11 cellular contexts compared by ENCODE assay signal in the genomic region with DNA sequence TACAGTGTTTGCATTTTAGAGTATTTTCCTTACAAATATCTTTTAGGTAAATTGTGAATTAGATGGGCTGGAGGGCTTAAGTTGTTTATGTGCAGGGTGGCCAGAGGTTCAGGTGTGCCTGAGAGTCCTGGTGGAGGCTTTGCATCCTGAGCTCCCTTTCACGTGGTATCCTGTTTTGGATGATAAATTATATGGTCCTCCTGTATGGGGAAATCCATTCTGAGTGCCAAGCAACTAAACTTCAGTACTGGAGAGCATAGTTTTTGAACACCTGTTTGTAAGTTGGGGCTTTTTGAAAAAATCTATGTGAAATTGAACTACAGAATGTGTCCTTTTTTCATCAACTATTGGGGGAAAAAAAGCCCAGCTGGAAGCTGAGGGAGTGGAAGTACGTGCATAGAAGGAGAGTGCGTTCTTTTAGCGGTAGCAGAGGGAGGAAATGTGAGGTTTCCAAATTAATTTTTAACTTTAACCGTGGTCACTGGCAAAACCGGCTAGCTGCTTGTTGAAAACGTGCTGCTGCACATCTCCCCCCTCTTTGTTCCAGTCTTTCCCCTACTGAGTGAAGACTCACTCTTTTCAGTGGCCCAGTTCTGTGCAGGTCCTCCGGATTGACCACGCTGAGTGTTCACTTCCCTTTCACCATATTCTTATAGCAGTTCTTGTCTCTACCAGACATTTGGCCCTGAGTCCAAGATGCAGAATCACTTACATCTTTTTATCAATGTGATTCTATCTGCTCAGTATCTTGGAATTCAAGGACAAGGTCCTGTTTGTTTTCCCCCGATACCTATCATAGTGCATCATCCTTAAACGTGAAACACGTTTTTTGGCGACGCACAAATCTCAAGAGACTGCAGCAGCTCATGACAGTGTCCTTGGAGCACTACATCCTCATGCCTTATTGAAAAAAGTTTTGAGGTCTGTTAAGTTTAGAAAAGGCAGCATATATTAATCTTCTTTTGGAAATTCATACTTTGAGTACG. TPM values are rescaled to one million over a fixed set of nuclear protein-coding genes. Genes with fewer than 3 reads are reported as not detected.
A peak's percentile ranks its signal among the peaks of the same experiment; 100 is the strongest.
DNase-seq lines count a peak whose midpoint lies in the region; ATAC-seq, FAIRE-seq and TF ChIP-seq lines count a peak whose summit lies in the region.
"Had no signal": no experiment of that assay in that cellular context is flagged by ENCODE, and none has a peak within 500 bp of the region (broad histone marks: within the 10 kb centered on the region; RNA-seq: fewer than 3 reads in every experiment).

No MANE protein-coding gene starts in this region.

- peak overlapping the region; percentile 18 for H3K4me3 Mint-ChIP-seq in activated CD4-positive, alpha-beta T cell treated with anti-CD3 and anti-CD28 coated beads, Interleukin-2, amount 10 ng/mL, durations not matched to agents 24 days and 14 days
- H3K4me3 Mint-ChIP-seq in astrocyte (ENCODE audit: unreplicated experiment), result peak overlapping the region; percentile 21
- H3K4me3 Mint-ChIP-seq in stimulated activated naive B cell treated with anti-CD40 and anti-IgM and Interleukin-4, amounts not matched to agents 10 μg/mL and 1 μg/mL and 100 μg/mL, for 72 hours, result no peak overlapping the region

- H3K4me1 Mint-ChIP-seq in activated CD4-positive, alpha-beta T cell treated with anti-CD3 and anti-CD28 coated beads, Interleukin-2, amount 10 ng/mL, durations not matched to agents 24 days and 14 days, result peaks cover 42% of the 10 kb centered on the region
- peaks cover 12% of the 10 kb centered on the region for H3K4me1 Mint-ChIP-seq in astrocyte (ENCODE audit: low read depth, unreplicated experiment)
- peaks cover 11 to 20% of the 10 kb centered on the region in 2 donors for H3K4me1 Mint-ChIP-seq in stimulated activated naive B cell treated with anti-CD40 and anti-IgM and Interleukin-4, amounts not matched to agents 10 μg/mL and 1 μg/mL and 100 μg/mL, for 72 hours

- peak; percentile 57 for ATAC-seq in HG02970 (IDR thresholded peaks at IDR 0.05; ENCODE audit: low FRiP score, unreplicated experiment)
- peak; percentile 66 to 72 for ATAC-seq in stimulated activated naive B cell treated with anti-CD40 and anti-IgM and Interleukin-4, amounts not matched to agents 10 μg/mL and 1 μg/mL and 100 μg/mL, for 72 hours (replicated peaks)

- H3K4me3 ChIP-seq in astrocyte (ENCODE audit: insufficient read depth, low read depth, low read length) (no peak overlapping the region), MG63 (no peak overlapping the region)
- H3K4me3 ChIP-seq: prostate gland, SK-N-MC had no signal

- peaks cover 72% of the 10 kb centered on the region for H3K36me3 Mint-ChIP-seq in activated CD4-positive, alpha-beta T cell treated with anti-CD3 and anti-CD28 coated beads, Interleukin-2, amount 10 ng/mL, durations not matched to agents 24 days and 14 days (ENCODE audit: low read depth)
- H3K36me3 Mint-ChIP-seq in astrocyte (ENCODE audit: low read depth, unreplicated experiment), result peaks cover 14% of the 10 kb centered on the region
- H3K36me3 Mint-ChIP-seq in stimulated activated naive B cell treated with anti-CD40 and anti-IgM and Interleukin-4, amounts not matched to agents 10 μg/mL and 1 μg/mL and 100 μg/mL, for 72 hours, result peaks cover 30 to 43% of the 10 kb centered on the region in 2 donors

- no peak overlapping the region for H3K4me2 ChIP-seq in astrocyte (ENCODE audit: low read length)

- no peak for TF ChIP-seq CTCF in astrocyte (IDR thresholded peaks at IDR 0.05; ENCODE audit: insufficient read depth, low read depth, low read length)

- peaks cover 3% of the 10 kb centered on the region for H3K79me2 ChIP-seq in astrocyte (ENCODE audit: insufficient read depth, low read length)

- no peak overlapping the region for H2AFZ ChIP-seq in astrocyte (ENCODE audit: low read depth, low read length)

- H3K9me3 ChIP-seq in astrocyte (ENCODE audit: insufficient read depth, low read depth, low read length) (no peaks in the 10 kb centered on the region), MG63 (no peaks in the 10 kb centered on the region)
- H3K9me3 ChIP-seq: prostate gland had no signal

- no peaks in the 10 kb centered on the region for H4K20me1 ChIP-seq in astrocyte (ENCODE audit: insufficient read depth, low read length)

- peak overlapping the region; percentile 67 for H3K27ac Mint-ChIP-seq in activated CD4-positive, alpha-beta T cell treated with anti-CD3 and anti-CD28 coated beads, Interleukin-2, amount 10 ng/mL, durations not matched to agents 24 days and 14 days
- no peak overlapping the region for H3K27ac Mint-ChIP-seq in astrocyte (ENCODE audit: unreplicated experiment)
- H3K27ac Mint-ChIP-seq in stimulated activated naive B cell treated with anti-CD40 and anti-IgM and Interleukin-4, amounts not matched to agents 10 μg/mL and 1 μg/mL and 100 μg/mL, for 72 hours, result peak overlapping the region; percentile 44

- H3K27me3 ChIP-seq in astrocyte (ENCODE audit: insufficient read depth, low read length) (no peaks in the 10 kb centered on the region), MG63 (no peaks in the 10 kb centered on the region)

- no peaks in the 10 kb centered on the region for H3K9me3 Mint-ChIP-seq in activated CD4-positive, alpha-beta T cell treated with anti-CD3 and anti-CD28 coated beads, Interleukin-2, amount 10 ng/mL, durations not matched to agents 24 days and 14 days
- H3K9me3 Mint-ChIP-seq in astrocyte (ENCODE audit: unreplicated experiment), result no peaks in the 10 kb centered on the region
- no peaks in the 10 kb centered on the region for H3K9me3 Mint-ChIP-seq in stimulated activated naive B cell treated with anti-CD40 and anti-IgM and Interleukin-4, amounts not matched to agents 10 μg/mL and 1 μg/mL and 100 μg/mL, for 72 hours

- intact Hi-C loops in activated CD4-positive, alpha-beta T cell treated with anti-CD3 and anti-CD28 coated beads, Interleukin-2, amount 10 ng/mL, durations not matched to agents 24 days and 14 days (cut with micrococcal nuclease), result no loop called here

- FAIRE-seq in astrocyte (lab: Jason Lieb, UNC), result no peak

- no peaks in the 10 kb centered on the region for H3K27me3 Mint-ChIP-seq in activated CD4-positive, alpha-beta T cell treated with anti-CD3 and anti-CD28 coated beads, Interleukin-2, amount 10 ng/mL, durations not matched to agents 24 days and 14 days
- H3K27me3 Mint-ChIP-seq in astrocyte (ENCODE audit: low read depth, unreplicated experiment), result no peaks in the 10 kb centered on the region
- no peaks in the 10 kb centered on the region for H3K27me3 Mint-ChIP-seq in stimulated activated naive B cell treated with anti-CD40 and anti-IgM and Interleukin-4, amounts not matched to agents 10 μg/mL and 1 μg/mL and 100 μg/mL, for 72 hours

- H3K27ac ChIP-seq in astrocyte (ENCODE audit: low read depth, low read length), result no peak overlapping the region
- H3K27ac ChIP-seq: prostate gland, SK-N-MC had no signal

- H3K4me1 ChIP-seq in astrocyte (ENCODE audit: insufficient read depth, low read length), result no peaks in the 10 kb centered on the region
- H3K4me1 ChIP-seq: prostate gland had no signal

- no peak for DNase-seq in activated CD4-positive, alpha-beta T cell treated with anti-CD3 and anti-CD28 coated beads, Interleukin-2, amount 10 ng/mL, durations not matched to agents 24 days and 14 days
- DNase-seq in activated CD4-positive, alpha-beta T cell treated with anti-CD3 and anti-CD28 coated beads for 1 hour, result no peak
- DNase-seq in astrocyte (ENCODE audit: low read depth), result no peak
- no peak for DNase-seq in stimulated activated naive B cell treated with anti-CD40 and anti-IgM and Interleukin-4, amounts not matched to agents 10 μg/mL and 1 μg/mL and 100 μg/mL, for 72 hours
- DNase-seq in MG63, result no peak
- DNase-seq in GM03348 (ENCODE audit: low spot score), result no peak
- DNase-seq in NCI-H1048 (lab: John Stamatoyannopoulos, UW), result no peak
- DNase-seq: amniotic stem cell had no signal

- H3K9ac ChIP-seq in astrocyte (ENCODE audit: low read length), result no peak overlapping the region

- H3K36me3 ChIP-seq in astrocyte (ENCODE audit: insufficient read depth, low read length) (peaks cover 39% of the 10 kb centered on the region), MG63 (peaks cover 76% of the 10 kb centered on the region)

RNA-seq across cellular contexts. Expression of gene CNOT11, which starts 15.3 kb away (rescaled TPM):
- 65.0 and 69.6 TPM in 2 replicates for total RNA-seq in activated CD4-positive, alpha-beta T cell treated with anti-CD3 and anti-CD28 coated beads, Interleukin-2, amount 10 ng/mL, durations not matched to agents 24 days and 14 days
- 36.7 and 37.0 TPM in 2 replicates for total RNA-seq in astrocyte
- total RNA-seq in MG63 (2014; rRNA removed; shearing (Covaris generic); ENCODE audit: low replicate concordance), result 52.6 and 64.1 TPM in 2 replicates

RNA-seq across cellular contexts. Expression of gene RNF149, which starts 40.5 kb away (rescaled TPM):
- total RNA-seq in activated CD4-positive, alpha-beta T cell treated with anti-CD3 and anti-CD28 coated beads, Interleukin-2, amount 10 ng/mL, durations not matched to agents 24 days and 14 days, result 40.3 and 40.7 TPM in 2 replicates
- total RNA-seq in astrocyte, result 36.4 and 37.7 TPM in 2 replicates
- total RNA-seq in MG63 (2014; rRNA removed; shearing (Covaris generic); ENCODE audit: low replicate concordance), result 33.8 and 34.5 TPM in 2 replicates

Comparison
In these comparisons a context has a peak if more than half of its experiments do, and no peak if none do; other contexts are left out.
1. H3K4me3 Mint-ChIP-seq: peak in activated CD4-positive, alpha-beta T cell treated with anti-CD3 and anti-CD28 coated beads, Interleukin-2, amount 10 ng/mL, durations not matched to agents 24 days and 14 days (single experiment) and astrocyte (single experiment); none in stimulated activated naive B cell treated with anti-CD40 and anti-IgM and Interleukin-4, amounts not matched to agents 10 μg/mL and 1 μg/mL and 100 μg/mL, for 72 hours (0 of 2).